Comparison of ENCODE assay signal across 1 cellular context in the genomic region with DNA sequence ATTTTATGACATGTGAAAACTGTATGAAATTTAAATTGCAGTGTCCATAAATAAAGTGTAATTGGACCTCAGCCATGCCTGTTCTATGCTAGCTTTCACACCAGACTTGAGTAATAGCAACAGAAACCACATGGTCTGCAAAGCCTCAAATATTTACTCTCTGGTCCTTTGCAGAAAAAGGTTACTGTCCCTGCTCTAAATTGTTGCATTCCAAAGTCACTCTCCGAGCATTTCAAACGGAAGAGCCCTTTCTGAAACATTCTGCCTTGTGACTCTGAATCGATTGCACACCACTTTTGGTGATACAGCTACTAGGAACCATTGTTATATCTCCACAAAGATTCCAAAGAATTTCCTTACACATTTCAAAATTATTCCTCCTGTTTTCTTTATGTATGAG.
TF ChIP-seq lines count a peak whose summit lies in the region.

No MANE protein-coding gene starts in this region.

TF ChIP-seq in HepG2, 621 proteins besides CTCF, POLR2A, EP300 and RAD21 (continued from another document and continues in another):
- TF ChIP-seq, protein P1, sequence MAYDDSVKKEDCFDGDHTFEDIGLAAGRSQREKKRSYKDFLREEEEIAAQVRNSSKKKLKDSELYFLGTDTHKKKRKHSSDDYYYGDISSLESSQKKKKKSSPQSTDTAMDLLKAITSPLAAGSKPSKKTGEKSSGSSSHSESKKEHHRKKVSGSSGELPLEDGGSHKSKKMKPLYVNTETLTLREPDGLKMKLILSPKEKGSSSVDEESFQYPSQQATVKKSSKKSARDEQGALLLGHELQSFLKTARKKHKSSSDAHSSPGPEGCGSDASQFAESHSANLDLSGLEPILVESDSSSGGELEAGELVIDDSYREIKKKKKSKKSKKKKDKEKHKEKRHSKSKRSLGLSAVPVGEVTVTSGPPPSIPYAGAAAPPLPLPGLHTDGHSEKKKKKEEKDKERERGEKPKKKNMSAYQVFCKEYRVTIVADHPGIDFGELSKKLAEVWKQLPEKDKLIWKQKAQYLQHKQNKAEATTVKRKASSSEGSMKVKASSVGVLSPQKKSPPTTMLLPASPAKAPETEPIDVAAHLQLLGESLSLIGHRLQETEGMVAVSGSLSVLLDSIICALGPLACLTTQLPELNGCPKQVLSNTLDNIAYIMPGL (CRISPR knock-in tag; IDR thresholded peaks at IDR 0.05; ENCODE audit: borderline replicate concordance in 1 of 2, low read depth in 1 of 2): 0 out of 4 replicates have a peak, but pooled peaks of 1 of the 2 experiments have one; percentile 19
- no peak for TF ChIP-seq PLRG1 (conservative IDR thresholded peaks at IDR 0.05)
- TF ChIP-seq HIVEP1 (CRISPR knock-in tag; IDR thresholded peaks at IDR 0.05): no peak
- TF ChIP-seq, protein P2, sequence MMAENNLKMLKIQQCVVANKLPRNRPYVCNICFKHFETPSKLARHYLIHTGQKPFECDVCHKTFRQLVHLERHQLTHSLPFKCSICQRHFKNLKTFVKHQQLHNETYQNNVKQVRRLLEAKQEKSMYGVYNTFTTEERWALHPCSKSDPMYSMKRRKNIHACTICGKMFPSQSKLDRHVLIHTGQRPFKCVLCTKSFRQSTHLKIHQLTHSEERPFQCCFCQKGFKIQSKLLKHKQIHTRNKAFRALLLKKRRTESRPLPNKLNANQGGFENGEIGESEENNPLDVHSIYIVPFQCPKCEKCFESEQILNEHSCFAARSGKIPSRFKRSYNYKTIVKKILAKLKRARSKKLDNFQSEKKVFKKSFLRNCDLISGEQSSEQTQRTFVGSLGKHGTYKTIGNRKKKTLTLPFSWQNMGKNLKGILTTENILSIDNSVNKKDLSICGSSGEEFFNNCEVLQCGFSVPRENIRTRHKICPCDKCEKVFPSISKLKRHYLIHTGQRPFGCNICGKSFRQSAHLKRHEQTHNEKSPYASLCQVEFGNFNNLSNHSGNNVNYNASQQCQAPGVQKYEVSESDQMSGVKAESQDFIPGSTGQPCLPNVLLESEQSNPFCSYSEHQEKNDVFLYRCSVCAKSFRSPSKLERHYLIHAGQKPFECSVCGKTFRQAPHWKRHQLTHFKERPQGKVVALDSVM (CRISPR knock-in tag; IDR thresholded peaks at IDR 0.05): 0 out of 2 replicates have a peak, but pooled peaks have one; percentile 17
- TF ChIP-seq ZNF549 (CRISPR knock-in tag; IDR thresholded peaks at IDR 0.05): no peak
- no peak for TF ChIP-seq FOSL1 (CRISPR knock-in tag; IDR thresholded peaks at IDR 0.05; ENCODE audit: borderline replicate concordance)
- TF ChIP-seq, protein P3, sequence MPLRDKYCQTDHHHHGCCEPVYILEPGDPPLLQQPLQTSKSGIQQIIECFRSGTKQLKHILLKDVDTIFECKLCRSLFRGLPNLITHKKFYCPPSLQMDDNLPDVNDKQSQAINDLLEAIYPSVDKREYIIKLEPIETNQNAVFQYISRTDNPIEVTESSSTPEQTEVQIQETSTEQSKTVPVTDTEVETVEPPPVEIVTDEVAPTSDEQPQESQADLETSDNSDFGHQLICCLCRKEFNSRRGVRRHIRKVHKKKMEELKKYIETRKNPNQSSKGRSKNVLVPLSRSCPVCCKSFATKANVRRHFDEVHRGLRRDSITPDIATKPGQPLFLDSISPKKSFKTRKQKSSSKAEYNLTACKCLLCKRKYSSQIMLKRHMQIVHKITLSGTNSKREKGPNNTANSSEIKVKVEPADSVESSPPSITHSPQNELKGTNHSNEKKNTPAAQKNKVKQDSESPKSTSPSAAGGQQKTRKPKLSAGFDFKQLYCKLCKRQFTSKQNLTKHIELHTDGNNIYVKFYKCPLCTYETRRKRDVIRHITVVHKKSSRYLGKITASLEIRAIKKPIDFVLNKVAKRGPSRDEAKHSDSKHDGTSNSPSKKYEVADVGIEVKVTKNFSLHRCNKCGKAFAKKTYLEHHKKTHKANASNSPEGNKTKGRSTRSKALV (CRISPR knock-in tag; IDR thresholded peaks at IDR 0.05): peak; percentile 42; the same call in 1 of the 2 replicates
- TF ChIP-seq ZNF670 (CRISPR knock-in tag; IDR thresholded peaks at IDR 0.05; ENCODE audit: borderline replicate concordance): no peak
- TF ChIP-seq, protein P4, sequence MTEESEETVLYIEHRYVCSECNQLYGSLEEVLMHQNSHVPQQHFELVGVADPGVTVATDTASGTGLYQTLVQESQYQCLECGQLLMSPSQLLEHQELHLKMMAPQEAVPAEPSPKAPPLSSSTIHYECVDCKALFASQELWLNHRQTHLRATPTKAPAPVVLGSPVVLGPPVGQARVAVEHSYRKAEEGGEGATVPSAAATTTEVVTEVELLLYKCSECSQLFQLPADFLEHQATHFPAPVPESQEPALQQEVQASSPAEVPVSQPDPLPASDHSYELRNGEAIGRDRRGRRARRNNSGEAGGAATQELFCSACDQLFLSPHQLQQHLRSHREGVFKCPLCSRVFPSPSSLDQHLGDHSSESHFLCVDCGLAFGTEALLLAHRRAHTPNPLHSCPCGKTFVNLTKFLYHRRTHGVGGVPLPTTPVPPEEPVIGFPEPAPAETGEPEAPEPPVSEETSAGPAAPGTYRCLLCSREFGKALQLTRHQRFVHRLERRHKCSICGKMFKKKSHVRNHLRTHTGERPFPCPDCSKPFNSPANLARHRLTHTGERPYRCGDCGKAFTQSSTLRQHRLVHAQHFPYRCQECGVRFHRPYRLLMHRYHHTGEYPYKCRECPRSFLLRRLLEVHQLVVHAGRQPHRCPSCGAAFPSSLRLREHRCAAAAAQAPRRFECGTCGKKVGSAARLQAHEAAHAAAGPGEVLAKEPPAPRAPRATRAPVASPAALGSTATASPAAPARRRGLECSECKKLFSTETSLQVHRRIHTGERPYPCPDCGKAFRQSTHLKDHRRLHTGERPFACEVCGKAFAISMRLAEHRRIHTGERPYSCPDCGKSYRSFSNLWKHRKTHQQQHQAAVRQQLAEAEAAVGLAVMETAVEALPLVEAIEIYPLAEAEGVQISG (CRISPR knock-in tag; IDR thresholded peaks at IDR 0.05): no peak
- no peak for TF ChIP-seq ZNF382 (CRISPR knock-in tag; IDR thresholded peaks at IDR 0.05; ENCODE audit: borderline replicate concordance)
- TF ChIP-seq ZFYVE20 (CRISPR knock-in tag; IDR thresholded peaks at IDR 0.05; ENCODE audit: borderline replicate concordance, low read depth): no peak
- TF ChIP-seq, protein P5, sequence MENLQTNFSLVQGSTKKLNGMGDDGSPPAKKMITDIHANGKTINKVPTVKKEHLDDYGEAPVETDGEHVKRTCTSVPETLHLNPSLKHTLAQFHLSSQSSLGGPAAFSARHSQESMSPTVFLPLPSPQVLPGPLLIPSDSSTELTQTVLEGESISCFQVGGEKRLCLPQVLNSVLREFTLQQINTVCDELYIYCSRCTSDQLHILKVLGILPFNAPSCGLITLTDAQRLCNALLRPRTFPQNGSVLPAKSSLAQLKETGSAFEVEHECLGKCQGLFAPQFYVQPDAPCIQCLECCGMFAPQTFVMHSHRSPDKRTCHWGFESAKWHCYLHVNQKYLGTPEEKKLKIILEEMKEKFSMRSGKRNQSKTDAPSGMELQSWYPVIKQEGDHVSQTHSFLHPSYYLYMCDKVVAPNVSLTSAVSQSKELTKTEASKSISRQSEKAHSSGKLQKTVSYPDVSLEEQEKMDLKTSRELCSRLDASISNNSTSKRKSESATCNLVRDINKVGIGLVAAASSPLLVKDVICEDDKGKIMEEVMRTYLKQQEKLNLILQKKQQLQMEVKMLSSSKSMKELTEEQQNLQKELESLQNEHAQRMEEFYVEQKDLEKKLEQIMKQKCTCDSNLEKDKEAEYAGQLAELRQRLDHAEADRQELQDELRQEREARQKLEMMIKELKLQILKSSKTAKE (CRISPR knock-in tag; IDR thresholded peaks at IDR 0.05; ENCODE audit: borderline replicate concordance): no peak
- peak; percentile 81 for TF ChIP-seq CEBPG (CRISPR knock-in tag; IDR thresholded peaks at IDR 0.05)
- peak; percentile 79 for TF ChIP-seq TBX2 (CRISPR knock-in tag; IDR thresholded peaks at IDR 0.05; ENCODE audit: borderline replicate concordance)
- TF ChIP-seq DNMT3B (CRISPR knock-in tag; conservative IDR thresholded peaks at IDR 0.05): no peak
- TF ChIP-seq MXD4 (CRISPR knock-in tag; IDR thresholded peaks at IDR 0.05): no peak
- 0 out of 2 replicates have a peak, but pooled peaks have one; percentile 39 for TF ChIP-seq HMG20B (CRISPR knock-in tag; conservative IDR thresholded peaks at IDR 0.05)
- no peak for TF ChIP-seq SKI (IDR thresholded peaks at IDR 0.05; ENCODE audit: partially characterized antibody)
- TF ChIP-seq SP4 (CRISPR knock-in tag; IDR thresholded peaks at IDR 0.05): no peak
- TF ChIP-seq, protein P6, sequence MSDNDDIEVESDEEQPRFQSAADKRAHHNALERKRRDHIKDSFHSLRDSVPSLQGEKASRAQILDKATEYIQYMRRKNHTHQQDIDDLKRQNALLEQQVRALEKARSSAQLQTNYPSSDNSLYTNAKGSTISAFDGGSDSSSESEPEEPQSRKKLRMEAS (IDR thresholded peaks at IDR 0.05): peak; percentile 93
- peak; percentile 97 for TF ChIP-seq SOX5 (CRISPR knock-in tag; IDR thresholded peaks at IDR 0.05; ENCODE audit: borderline replicate concordance)
- no peak for TF ChIP-seq NFE2 (CRISPR knock-in tag; IDR thresholded peaks at IDR 0.05)
- no peak for TF ChIP-seq ZNF552 (CRISPR knock-in tag; IDR thresholded peaks at IDR 0.05; ENCODE audit: borderline replicate concordance)
- peak; percentile 51; the same call in 1 of the 2 replicates for TF ChIP-seq MIER2 (CRISPR knock-in tag; IDR thresholded peaks at IDR 0.05)
- no peak for TF ChIP-seq DNMT1 (CRISPR knock-in tag; IDR thresholded peaks at IDR 0.05)
- no peak for TF ChIP-seq RBM22 (optimal IDR thresholded peaks at IDR 0.05; ENCODE audit: low read length)
- TF ChIP-seq GABPA (IDR thresholded peaks at IDR 0.05; ENCODE audit: low read depth, low read length): no peak
- peak; percentile 39; the same call in 1 of the 2 replicates for TF ChIP-seq GABPA (CRISPR knock-in tag; IDR thresholded peaks at IDR 0.05; ENCODE audit: low read depth)
- TF ChIP-seq ZNF501 (CRISPR knock-in tag; IDR thresholded peaks at IDR 0.05): no peak
- TF ChIP-seq MIXL1 (CRISPR knock-in tag; IDR thresholded peaks at IDR 0.05): peak; percentile 79
- TF ChIP-seq KDM6A (CRISPR knock-in tag; IDR thresholded peaks at IDR 0.05; ENCODE audit: low read depth): peak; percentile 60; the same call in 1 of the 2 replicates
- peak; percentile 77 for TF ChIP-seq RXRB (CRISPR knock-in tag; IDR thresholded peaks at IDR 0.05; ENCODE audit: borderline replicate concordance)
- no peak for TF ChIP-seq ZNF674 (CRISPR knock-in tag; IDR thresholded peaks at IDR 0.05; ENCODE audit: low read depth)
- TF ChIP-seq ZNF720 (CRISPR knock-in tag; IDR thresholded peaks at IDR 0.05): no peak
- no peak for TF ChIP-seq ZNF44 (CRISPR knock-in tag; IDR thresholded peaks at IDR 0.05)
- TF ChIP-seq WIZ (CRISPR knock-in tag; IDR thresholded peaks at IDR 0.05): 0 out of 2 replicates have a peak, but pooled peaks have one; percentile 26
- TF ChIP-seq NR2C2 (CRISPR knock-in tag; IDR thresholded peaks at IDR 0.05; ENCODE audit: borderline replicate concordance): no peak
- TF ChIP-seq, protein P7, sequence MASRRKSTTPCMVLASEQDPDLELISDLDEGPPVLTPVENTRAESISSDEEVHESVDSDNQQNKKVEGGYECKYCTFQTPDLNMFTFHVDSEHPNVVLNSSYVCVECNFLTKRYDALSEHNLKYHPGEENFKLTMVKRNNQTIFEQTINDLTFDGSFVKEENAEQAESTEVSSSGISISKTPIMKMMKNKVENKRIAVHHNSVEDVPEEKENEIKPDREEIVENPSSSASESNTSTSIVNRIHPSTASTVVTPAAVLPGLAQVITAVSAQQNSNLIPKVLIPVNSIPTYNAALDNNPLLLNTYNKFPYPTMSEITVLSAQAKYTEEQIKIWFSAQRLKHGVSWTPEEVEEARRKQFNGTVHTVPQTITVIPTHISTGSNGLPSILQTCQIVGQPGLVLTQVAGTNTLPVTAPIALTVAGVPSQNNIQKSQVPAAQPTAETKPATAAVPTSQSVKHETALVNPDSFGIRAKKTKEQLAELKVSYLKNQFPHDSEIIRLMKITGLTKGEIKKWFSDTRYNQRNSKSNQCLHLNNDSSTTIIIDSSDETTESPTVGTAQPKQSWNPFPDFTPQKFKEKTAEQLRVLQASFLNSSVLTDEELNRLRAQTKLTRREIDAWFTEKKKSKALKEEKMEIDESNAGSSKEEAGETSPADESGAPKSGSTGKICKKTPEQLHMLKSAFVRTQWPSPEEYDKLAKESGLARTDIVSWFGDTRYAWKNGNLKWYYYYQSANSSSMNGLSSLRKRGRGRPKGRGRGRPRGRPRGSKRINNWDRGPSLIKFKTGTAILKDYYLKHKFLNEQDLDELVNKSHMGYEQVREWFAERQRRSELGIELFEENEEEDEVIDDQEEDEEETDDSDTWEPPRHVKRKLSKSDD (CRISPR knock-in tag; IDR thresholded peaks at IDR 0.05; ENCODE audit: low read depth): 0 out of 2 replicates have a peak, but pooled peaks have one; percentile 43
- TF ChIP-seq ZFP90 (CRISPR knock-in tag; IDR thresholded peaks at IDR 0.05; ENCODE audit: borderline replicate concordance): 0 out of 2 replicates have a peak, but pooled peaks have one; percentile 26
- peak; percentile 48 for TF ChIP-seq TCF7 (IDR thresholded peaks at IDR 0.05; ENCODE audit: low read depth)
- TF ChIP-seq, protein P8, sequence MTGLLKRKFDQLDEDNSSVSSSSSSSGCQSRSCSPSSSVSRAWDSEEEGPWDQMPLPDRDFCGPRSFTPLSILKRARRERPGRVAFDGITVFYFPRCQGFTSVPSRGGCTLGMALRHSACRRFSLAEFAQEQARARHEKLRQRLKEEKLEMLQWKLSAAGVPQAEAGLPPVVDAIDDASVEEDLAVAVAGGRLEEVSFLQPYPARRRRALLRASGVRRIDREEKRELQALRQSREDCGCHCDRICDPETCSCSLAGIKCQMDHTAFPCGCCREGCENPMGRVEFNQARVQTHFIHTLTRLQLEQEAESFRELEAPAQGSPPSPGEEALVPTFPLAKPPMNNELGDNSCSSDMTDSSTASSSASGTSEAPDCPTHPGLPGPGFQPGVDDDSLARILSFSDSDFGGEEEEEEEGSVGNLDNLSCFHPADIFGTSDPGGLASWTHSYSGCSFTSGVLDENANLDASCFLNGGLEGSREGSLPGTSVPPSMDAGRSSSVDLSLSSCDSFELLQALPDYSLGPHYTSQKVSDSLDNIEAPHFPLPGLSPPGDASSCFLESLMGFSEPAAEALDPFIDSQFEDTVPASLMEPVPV (CRISPR knock-in tag; IDR thresholded peaks at IDR 0.05): no peak
- TF ChIP-seq, protein P9, sequence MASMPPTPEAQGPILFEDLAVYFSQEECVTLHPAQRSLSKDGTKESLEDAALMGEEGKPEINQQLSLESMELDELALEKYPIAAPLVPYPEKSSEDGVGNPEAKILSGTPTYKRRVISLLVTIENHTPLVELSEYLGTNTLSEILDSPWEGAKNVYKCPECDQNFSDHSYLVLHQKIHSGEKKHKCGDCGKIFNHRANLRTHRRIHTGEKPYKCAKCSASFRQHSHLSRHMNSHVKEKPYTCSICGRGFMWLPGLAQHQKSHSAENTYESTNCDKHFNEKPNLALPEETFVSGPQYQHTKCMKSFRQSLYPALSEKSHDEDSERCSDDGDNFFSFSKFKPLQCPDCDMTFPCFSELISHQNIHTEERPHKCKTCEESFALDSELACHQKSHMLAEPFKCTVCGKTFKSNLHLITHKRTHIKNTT (CRISPR knock-in tag; IDR thresholded peaks at IDR 0.05): no peak
- peak; percentile 28; the same call in 1 of the 2 replicates for TF ChIP-seq ARNT2 (CRISPR knock-in tag; IDR thresholded peaks at IDR 0.05; ENCODE audit: low read depth)
